Comparison of ENCODE assay signal across 12 cellular contexts in genomic region chr15:77456746-77457618, GRCh38. TPM values are rescaled to one million over a fixed set of nuclear protein-coding genes. Genes with fewer than 3 reads are reported as not detected.
DNase-seq lines count a peak whose midpoint lies in the region; ATAC-seq and TF ChIP-seq lines count a peak whose summit lies in the region.
"Had no signal": no experiment of that assay in that cellular context is flagged by ENCODE, and none has a peak within 500 bp of the region (broad histone marks: within the 10 kb centered on the region; RNA-seq: fewer than 3 reads in every experiment).

No MANE protein-coding gene starts in this region.

- dilution Hi-C loops in IMR-90 (cut with HindIII; ENCODE audit: low sequenced_read_pairs, unreplicated experiment): no loop called here

- H2BK15ac ChIP-seq in IMR-90 (ENCODE audit: low read depth, low read length): peak overlapping the region; percentile 79; the same call in 1 of the 3 replicates

- H2BK120ac ChIP-seq in IMR-90 (ENCODE audit: low read depth, low read length): peak overlapping the region; percentile 89

- H3K4me3 ChIP-seq in BLaER1 (no peak overlapping the region), IMR-90 (ENCODE audit: insufficient read depth, low read depth, low read length) (no peak overlapping the region), lung (no peak overlapping the region), neural progenitor cell (no peak overlapping the region)
- H3K4me3 ChIP-seq: colonic mucosa had no signal

- no peaks in the 10 kb centered on the region for H3K9me3 Mint-ChIP-seq in neural progenitor cell

- peak overlapping the region; percentile 57; the same call in 1 of the 2 replicates for H4K5ac ChIP-seq in IMR-90 (ENCODE audit: low read depth, low read length)

- H3K36me3 Mint-ChIP-seq in neural progenitor cell: peaks cover 22% of the 10 kb centered on the region

- CTCF ChIA-PET in IMR-90 (lab: Yijun Ruan, JAX): interaction anchor here (0.6 to 1.1 kb wide), 3 partner anchors 15 to 34 kb away, joined by 3 to 4 read pairs (median 4); no protein-coding TSS in a partner anchor

- H3K9me3 ChIP-seq in BLaER1: no peaks in the 10 kb centered on the region
- no peaks in the 10 kb centered on the region for H3K9me3 ChIP-seq in IMR-90 (ENCODE audit: control insufficient read depth, insufficient read depth, low read length)
- H3K9me3 ChIP-seq in lung (ENCODE audit: control insufficient read depth in 2 of 2, insufficient read depth in 1 of 2, low read length in 1 of 2): no peaks in the 10 kb centered on the region
- H3K9me3 ChIP-seq in neural progenitor cell (ENCODE audit: low read depth): no peaks in the 10 kb centered on the region
- H3K9me3 ChIP-seq: colonic mucosa had no signal

- peak overlapping the region; percentile 81 for H3K14ac ChIP-seq in IMR-90 (replicated peaks; ENCODE audit: low read depth, low read length)

- peak overlapping the region; percentile 97 for H2BK20ac ChIP-seq in IMR-90 (ENCODE audit: low read depth, low read length)

- H2AK5ac ChIP-seq in IMR-90 (ENCODE audit: low read depth, low read length): peak overlapping the region; percentile 90

- no peak for TF ChIP-seq RAD21 in IMR-90 (IDR thresholded peaks at IDR 0.05; ENCODE audit: low read length)

- H3K4me3 Mint-ChIP-seq in neural progenitor cell: no peak overlapping the region

- no peak overlapping the region; the same call in 1 of the 2 replicates for H3K56ac ChIP-seq in IMR-90 (ENCODE audit: extremely low read depth, insufficient read depth, low read length)

- peaks cover 11% of the 10 kb centered on the region for H3K4me1 Mint-ChIP-seq in neural progenitor cell

- H2AFZ ChIP-seq in IMR-90 (replicated peaks; ENCODE audit: low read length, poor library complexity) (no peak overlapping the region), neural progenitor cell (replicated peaks) (no peak overlapping the region)

- no TSS peak for BruUV-seq in IMR-90 (replicated peaks; lab: Mats Ljungman, UMichigan)

- peaks cover 21% of the 10 kb centered on the region for H3K4me1 ChIP-seq in BLaER1
- H3K4me1 ChIP-seq in IMR-90 (ENCODE audit: control insufficient read depth, insufficient read depth, low read length): peaks cover 28% of the 10 kb centered on the region
- H3K4me1 ChIP-seq in lung (ENCODE audit: control insufficient read depth in 2 of 2, insufficient read depth in 2 of 2, low read length in 2 of 2): peaks cover 7 to 35% of the 10 kb centered on the region in 2 donors
- no peaks in the 10 kb centered on the region for H3K4me1 ChIP-seq in neural progenitor cell
- H3K4me1 ChIP-seq: colonic mucosa had no signal

- WGBS in IMR-90 (ENCODE audit: extremely low coverage in 2 of 2, insufficient read length in 1 of 2), 2 experiments: no CpG with 5 or more reads among the region's 6 CpGs
- 68 to 71% methylated on average over 6 of the region's 6 CpGs for WGBS in lung, 2 donors

- H3K36me3 ChIP-seq in BLaER1 (peaks cover 39% of the 10 kb centered on the region), IMR-90 (ENCODE audit: control insufficient read depth, insufficient read depth, low read length) (peaks cover 2% of the 10 kb centered on the region), lung (ENCODE audit: control insufficient read depth in 2 of 2, insufficient read depth in 2 of 2, low read length in 2 of 2) (peaks cover 0 to 6% of the 10 kb centered on the region in 2 donors), neural progenitor cell (no peaks in the 10 kb centered on the region)
- H3K36me3 ChIP-seq: colonic mucosa had no signal

- DNase-seq in IMR-90 (peak; percentile 44), amniotic epithelial cell (ENCODE audit: low read depth) (peak; percentile 80), lung (ENCODE audit: low spot score) (no peak), COLO829 (ENCODE audit: low spot score) (no peak), neural progenitor cell (ENCODE audit: low spot score) (no peak), GM19238 (ENCODE audit: insufficient read length, low spot score) (no peak)
- DNase-seq: colonic mucosa, NCI-H446 treated with DMSO at 0.1 percent for 48 hours, substantia nigra had no signal

- H4K8ac ChIP-seq in IMR-90 (ENCODE audit: low read depth in 2 of 2, low read length in 2 of 2): peak overlapping the region; percentile 32 to 58; a peak in 2 of 4 replicates

- peak overlapping the region; percentile 66 for H3K4me2 ChIP-seq in BLaER1
- H3K4me2 ChIP-seq in IMR-90 (ENCODE audit: low read depth, low read length): peak overlapping the region; percentile 73; the same call in 1 of the 2 replicates
- H3K4me2 ChIP-seq in neural progenitor cell: no peak overlapping the region

- H3K79me1 ChIP-seq in IMR-90 (ENCODE audit: low read depth in 1 of 2, low read length in 2 of 2): peaks cover 18 to 49% of the 10 kb centered on the region in 2 experiments

- no peaks in the 10 kb centered on the region for H3F3A ChIP-seq in neural progenitor cell (ENCODE audit: low read depth)

- H3K4ac ChIP-seq in IMR-90 (ENCODE audit: low read depth, low read length): peak overlapping the region; percentile 90

- intact Hi-C loops in IMR-90 (cut with micrococcal nuclease): loop anchor here (2.0 to 5.0 kb wide), 2 partner anchors 36 to 40 kb away; partner anchors contain the start of genes HMG20A and PEAK1

- POLR2A ChIA-PET in IMR-90 (lab: Charles Lee; ENCODE audit: unreplicated experiment): no interaction called here

- no peaks in the 10 kb centered on the region for H3K27me3 Mint-ChIP-seq in neural progenitor cell (ENCODE audit: insufficient read depth, low read depth)

- H4K91ac ChIP-seq in IMR-90 (ENCODE audit: insufficient read depth, low read depth, low read length): peak overlapping the region; percentile 89

- in situ Hi-C loops in IMR-90 (cut with MboI; ENCODE audit: low sequenced_read_pairs): no loop called here

- H3K18ac ChIP-seq in IMR-90 (ENCODE audit: low read depth, low read length): peak overlapping the region; percentile 93; the same call in 1 of the 2 replicates

- H3K9ac ChIP-seq in BLaER1: no peak overlapping the region; the same call in 1 of the 2 replicates
- no peak overlapping the region for H3K9ac ChIP-seq in IMR-90 (ENCODE audit: low read depth, low read length)
- no peak overlapping the region for H3K9ac ChIP-seq in neural progenitor cell

- ATAC-seq in IMR-90 (ENCODE audit: low read depth) (peak; percentile 21), lung (ENCODE audit: insufficient read depth, low FRiP score) (no peak), HG02571 (IDR thresholded peaks at IDR 0.05; ENCODE audit: unreplicated experiment) (no peak)
- ATAC-seq: HepG2 had no signal

- TF ChIP-seq POLR2A in IMR-90 (IDR thresholded peaks at IDR 0.05; ENCODE audit: low read depth, low read length): no peak

- peak overlapping the region; percentile 85 for H3K23ac ChIP-seq in IMR-90 (ENCODE audit: low read depth, low read length)

- H2AK9ac ChIP-seq in IMR-90 (replicated peaks; ENCODE audit: low read depth, low read length, poor library complexity): no peak overlapping the region

- H3K27me3 ChIP-seq in BLaER1: no peaks in the 10 kb centered on the region
- no peaks in the 10 kb centered on the region for H3K27me3 ChIP-seq in IMR-90 (ENCODE audit: control insufficient read depth, insufficient read depth, low read length)
- no peaks in the 10 kb centered on the region for H3K27me3 ChIP-seq in lung (ENCODE audit: control insufficient read depth, insufficient read depth)
- no peaks in the 10 kb centered on the region for H3K27me3 ChIP-seq in neural progenitor cell
- H3K27me3 ChIP-seq: colonic mucosa had no signal

- peaks cover 9% of the 10 kb centered on the region for H3K9me1 ChIP-seq in IMR-90 (ENCODE audit: insufficient read depth, low read length)

- peak overlapping the region; percentile 82 for H2BK5ac ChIP-seq in IMR-90 (ENCODE audit: low read depth, low read length, poor library complexity, severe bottlenecking)

- H3K27ac Mint-ChIP-seq in neural progenitor cell: no peak overlapping the region

- H4K20me1 ChIP-seq in BLaER1: no peaks in the 10 kb centered on the region; the same call in 1 of the 2 replicates
- peaks cover 23% of the 10 kb centered on the region for H4K20me1 ChIP-seq in IMR-90 (ENCODE audit: insufficient read depth, low read length)
- no peaks in the 10 kb centered on the region for H4K20me1 ChIP-seq in neural progenitor cell (ENCODE audit: low read depth)

- H3K79me2 ChIP-seq in neural progenitor cell (ENCODE audit: low read depth): peaks cover 12% of the 10 kb centered on the region

- H3K27ac ChIP-seq in BLaER1: peak overlapping the region; percentile 50
- H3K27ac ChIP-seq in IMR-90 (ENCODE audit: insufficient read depth, low read length): no peak overlapping the region
- H3K27ac ChIP-seq in lung (ENCODE audit: low read depth in 1 of 2, low read length in 1 of 2): peak overlapping the region; percentile 14 to 60
- no peak overlapping the region for H3K27ac ChIP-seq in neural progenitor cell
- H3K27ac ChIP-seq: colonic mucosa had no signal

- TF ChIP-seq CTCF in IMR-90 (conservative IDR thresholded peaks at IDR 0.05; ENCODE audit: low read depth, low read length) (no peak), lung (IDR thresholded peaks at IDR 0.05; ENCODE audit: control extremely low read depth, extremely low read depth) (no peak), neural progenitor cell (IDR thresholded peaks at IDR 0.05) (no peak)

TF ChIP-seq in IMR-90, 13 proteins besides CTCF, POLR2A, EP300 and RAD21 (continues in another document):
- TF ChIP-seq USF2 (IDR thresholded peaks at IDR 0.05; ENCODE audit: low read depth, low read length) (no peak), MAFK (IDR thresholded peaks at IDR 0.05; ENCODE audit: low read depth, low read length) (no peak), CHD1 (IDR thresholded peaks at IDR 0.05; ENCODE audit: low read depth, low read length) (no peak), NFE2L2 (IDR thresholded peaks at IDR 0.05; ENCODE audit: low read depth, low read length) (no peak)

RNA-seq across cellular contexts. Expression of gene HMG20A, which starts 36.3 kb away (rescaled TPM):
- total RNA-seq in IMR-90 (2012; rRNA removed) (25.3 and 28.6 TPM in 2 replicates), lung (10 to 100 TPM; 32.9 to 63.9 TPM), neural progenitor cell (ENCODE audit: low replicate concordance) (64.5 and 75.6 TPM in 2 replicates)
- polyA plus RNA-seq in IMR-90 (2012; rRNA removed) (22.0 and 22.3 TPM in 2 replicates), lung (10 to 100 TPM; 12.7 to 13.9 TPM)
- 7.2 and 10.0 TPM in 2 replicates for polyA plus RNA-seq in IMR-90 (2012; cell fraction: cytosol; rRNA removed)
- 13.0 and 45.0 TPM in 2 replicates for polyA plus RNA-seq in IMR-90 (2012; cell fraction: nucleus; rRNA removed; ENCODE audit: low replicate concordance)

RNA-seq across cellular contexts. Expression of gene PEAK1, which starts 37.1 kb away (rescaled TPM):
- 43.9 and 49.2 TPM in 2 replicates for total RNA-seq in IMR-90 (2012; rRNA removed)
- 21.5 TPM in 2 replicates for polyA plus RNA-seq in IMR-90 (2012; rRNA removed)
- 9.7 and 11.4 TPM in 2 replicates for polyA plus RNA-seq in IMR-90 (2012; cell fraction: cytosol; rRNA removed)
- polyA plus RNA-seq in IMR-90 (2012; cell fraction: nucleus; rRNA removed; ENCODE audit: low replicate concordance): 15.4 and 44.4 TPM in 2 replicates
- total RNA-seq in lung: 100 to 1,000 TPM in 1 of 2 donors, 10 to 100 TPM in 1; 71.6 to 147 TPM
- 1 to 10 TPM; 8.6 to 8.8 TPM for polyA plus RNA-seq in lung
- total RNA-seq in neural progenitor cell (ENCODE audit: low replicate concordance): 27.5 and 30.9 TPM in 2 replicates

Comparison
In these comparisons a context has a peak if more than half of its experiments do, and no peak if none do; other contexts are left out.
1. H3K27ac ChIP-seq: peak in BLaER1 (single experiment) and lung (2 of 2); none in IMR-90 (single experiment) and neural progenitor cell (single experiment).
2. DNase-seq: peak in IMR-90 (single experiment) and amniotic epithelial cell (single experiment); none in lung (single experiment), COLO829 (single experiment), neural progenitor cell (single experiment) and GM19238 (single experiment).